Comparison of ENCODE assay signal across 24 cellular contexts in genomic region chr16:73145166-73145565, GRCh38.
DNase-seq lines count a peak whose midpoint lies in the region; ATAC-seq, FAIRE-seq and TF ChIP-seq lines count a peak whose summit lies in the region.
"Had no signal": no experiment of that assay in that cellular context is flagged by ENCODE, and none has a peak within 500 bp of the region (broad histone marks: within the 10 kb centered on the region; RNA-seq: fewer than 3 reads in every experiment).

No MANE protein-coding gene starts in this region.

- H2AFZ ChIP-seq in H1 (ENCODE audit: low read length), result no peak overlapping the region

- TF ChIP-seq CTCF in left ventricle myocardium inferior (IDR thresholded peaks at IDR 0.05; ENCODE audit: borderline replicate concordance) (no peak), H1 (IDR thresholded peaks at IDR 0.05; ENCODE audit: control extremely low read depth in 1 of 3, insufficient read depth in 1 of 3, low read depth in 1 of 3, low read length in 3 of 3) (no peak), liver (IDR thresholded peaks at IDR 0.05; ENCODE audit: low read depth, low read length, missing input control) (no peak), tibial artery (IDR thresholded peaks at IDR 0.05) (no peak), esophagus squamous epithelium (IDR thresholded peaks at IDR 0.05) (no peak)

- H3K18ac ChIP-seq in H1 (ENCODE audit: extremely low read depth, low read length), result no peak overlapping the region; the same call in 1 of the 2 replicates

- H3K79me2 ChIP-seq in H1 (ENCODE audit: control insufficient read depth in 1 of 2, insufficient read depth in 2 of 2, low read length in 2 of 2), result no peaks in the 10 kb centered on the region

- H3K23ac ChIP-seq in H1 (ENCODE audit: insufficient read length), result no peak overlapping the region

- H2BK120ac ChIP-seq in H1 (replicated peaks; ENCODE audit: low read depth, low read length), result no peak overlapping the region

- FAIRE-seq in H1 (lab: Jason Lieb, UNC), result no peak
- FAIRE-seq: D721Med, H54, RCC 7860 had no signal

- H4K91ac ChIP-seq in H1 (replicated peaks; ENCODE audit: insufficient read length, low read length), result no peak overlapping the region

- no peaks in the 10 kb centered on the region for H3K79me1 ChIP-seq in H1 (ENCODE audit: low read depth, low read length)

- no peak for TF ChIP-seq EP300 in H1 (IDR thresholded peaks at IDR 0.05; ENCODE audit: borderline replicate concordance in 1 of 2, low read depth in 2 of 2, low read length in 2 of 2)

- H3K9ac ChIP-seq in H1 (replicated peaks in 1 of 4; ENCODE audit: extremely low read depth in 1 of 4, low read depth in 3 of 4, low read length in 3 of 4), result no peak overlapping the region
- no peak overlapping the region for H3K9ac ChIP-seq in liver (ENCODE audit: low read depth in 1 of 2, low read length in 2 of 2)

- ATAC-seq in Right ventricle myocardium inferior (no peak), HG02884 (IDR thresholded peaks at IDR 0.05; ENCODE audit: unreplicated experiment) (no peak)

- H3K14ac ChIP-seq in H1 (ENCODE audit: insufficient read length), result no peak overlapping the region

- H3K27me3 ChIP-seq in left ventricle myocardium inferior (ENCODE audit: low read depth) (peaks cover 3% of the 10 kb centered on the region), H1 (replicated peaks in 1 of 4; ENCODE audit: control insufficient read depth in 3 of 4, extremely low read depth in 1 of 4, insufficient read depth in 3 of 4, low read length in 3 of 4) (no peaks in the 10 kb centered on the region), liver (ENCODE audit: control insufficient read depth in 4 of 4, insufficient read depth in 4 of 4, low read length in 3 of 4) (no peaks in the 10 kb centered on the region), tibial artery (no peaks in the 10 kb centered on the region), esophagus squamous epithelium (peaks cover 0 to 11% (median 0%) of the 10 kb centered on the region in 4 donors)

- H3K4me3 ChIP-seq in left ventricle myocardium inferior (no peak overlapping the region), H1 (ENCODE audit: extremely low read depth in 1 of 4, insufficient read depth in 2 of 4, low read depth in 3 of 4, low read length in 4 of 4) (no peak overlapping the region), liver (ENCODE audit: low read depth in 1 of 3, low read length in 3 of 3) (no peak overlapping the region), tibial artery (no peak overlapping the region), esophagus squamous epithelium (no peak overlapping the region)

- intact Hi-C loops in left ventricle myocardium inferior (cut with micrococcal nuclease), result no loop called here
- intact Hi-C loops in Right ventricle myocardium inferior (cut with DNase I), result loop anchor here (2.0 kb wide), 1 partner anchor 26 kb away; no protein-coding TSS in a partner anchor
- intact Hi-C loops in tibial artery (cut with DNase I; ENCODE audit: low total_unique reads), result no loop called here
- intact Hi-C loops in esophagus squamous epithelium (cut with DNase I), result no loop called here

- no peak overlapping the region for H4K8ac ChIP-seq in H1 (ENCODE audit: extremely low read depth, insufficient read depth, low read length)

- H3K27ac ChIP-seq in left ventricle myocardium inferior (replicated peaks) (peak overlapping the region; percentile 76), H1 (ENCODE audit: low read depth, low read length) (no peak overlapping the region), liver (ENCODE audit: low read depth in 1 of 2, low read length in 2 of 2) (no peak overlapping the region), tibial artery (peak overlapping the region; percentile 73 to 79), esophagus squamous epithelium (no peak overlapping the region)

- peaks cover 14% of the 10 kb centered on the region for H3K4me1 ChIP-seq in left ventricle myocardium inferior
- peaks cover 2 to 10% (median 7%) of the 10 kb centered on the region in 4 experiments; a peak in 5 of 7 replicates for H3K4me1 ChIP-seq in H1 (replicated peaks in 1 of 4; ENCODE audit: control insufficient read depth in 3 of 4, insufficient read depth in 4 of 4, low read length in 3 of 4)
- H3K4me1 ChIP-seq in liver (ENCODE audit: control insufficient read depth in 4 of 4, insufficient read depth in 4 of 4, low read length in 3 of 4), result peaks cover 3 to 32% (median 3%) of the 10 kb centered on the region in 4 donors
- peaks cover 0 to 15% (median 6%) of the 10 kb centered on the region in 4 donors for H3K4me1 ChIP-seq in tibial artery
- H3K4me1 ChIP-seq in esophagus squamous epithelium, result peaks cover 0 to 10% (median 0%) of the 10 kb centered on the region in 3 donors

- TF ChIP-seq RAD21 in H1 (IDR thresholded peaks at IDR 0.05 in 1 of 2, conservative IDR thresholded peaks at IDR 0.05 in 1 of 2; ENCODE audit: low read depth in 2 of 2, low read length in 2 of 2) (no peak), liver (IDR thresholded peaks at IDR 0.05) (no peak)

- H4K5ac ChIP-seq in H1 (ENCODE audit: insufficient read length, low read depth, low read length), result no peak overlapping the region

- H2BK5ac ChIP-seq in H1 (ENCODE audit: low read depth, low read length), result no peak overlapping the region

- H2AK5ac ChIP-seq in H1 (ENCODE audit: low read depth, low read length), result no peak overlapping the region

- no peak overlapping the region for H2BK12ac ChIP-seq in H1 (ENCODE audit: low read depth, low read length)

- no peaks in the 10 kb centered on the region for H3K9me3 ChIP-seq in left ventricle myocardium inferior (replicated peaks)
- no peaks in the 10 kb centered on the region for H3K9me3 ChIP-seq in H1 (ENCODE audit: insufficient read depth in 2 of 2, low read depth in 1 of 2, low read length in 1 of 2)
- no peaks in the 10 kb centered on the region for H3K9me3 ChIP-seq in liver (ENCODE audit: control insufficient read depth in 4 of 4, low read length in 3 of 4)
- no peaks in the 10 kb centered on the region for H3K9me3 ChIP-seq in tibial artery
- no peaks in the 10 kb centered on the region for H3K9me3 ChIP-seq in esophagus squamous epithelium

- H3K4ac ChIP-seq in H1 (replicated peaks; ENCODE audit: insufficient read length, low read depth, low read length), result no peak overlapping the region

- H3K56ac ChIP-seq in H1 (replicated peaks; ENCODE audit: insufficient read length, low read depth, low read length), result no peak overlapping the region

- DNase-seq in left ventricle myocardium inferior (no peak), Right ventricle myocardium inferior (ENCODE audit: missing footprints) (no peak), H1 (ENCODE audit: low read depth in 1 of 2, low spot score in 2 of 2) (peak in 1 of 2 experiments; percentile 49), tibial artery (no peak), esophagus squamous epithelium (lab: John Stamatoyannopoulos, UW) (no peak)
- DNase-seq in stimulated activated CD4-positive, alpha-beta T cell treated with anti-CD3 and anti-CD28 coated beads, Interleukin-4, amount 100 ng/mL, for 24 hours, result no peak
- DNase-seq: 8988T, AML-193, DMS53, GF-D8, Karpas-422, MV-4-11, NCI-H1105 treated with DMSO at 0.1 percent for 48 hours, NCI-H2081, NCI-H2171, NCI-H345, NCI-H524, OCI-M1, Right ventricle myocardium superior had no signal

- no peaks in the 10 kb centered on the region for H3K23me2 ChIP-seq in H1 (ENCODE audit: low read depth, low read length)

- CTCF ChIA-PET in H1 (lab: Charles Lee; ENCODE audit: partially characterized antibody), result interaction anchor here (0.6 to 1.4 kb wide), 3 partner anchors 27 to 461 kb away, joined by 3 to 4 read pairs (median 4); no protein-coding TSS in a partner anchor

- WGBS in H1 (ENCODE audit: extremely low coverage in 1 of 2, insufficient coverage in 1 of 2, insufficient read length in 1 of 2, insufficient replicate concordance in 2 of 2, low coverage in 1 of 2, low lambda C conversion rate in 2 of 2, missing lambda C conversion rate in 1 of 2), 2 experiments, result 65% methylated on average over 4 of the region's 4 CpGs; no CpG with 5 or more reads in 1 of the 2 experiments
- 53% methylated on average over 4 of the region's 4 CpGs for WGBS in liver
- WGBS in esophagus squamous epithelium, 2 donors, result 72 to 83% methylated on average over 2 of the region's 4 CpGs

- TF ChIP-seq POLR2A in H1 (IDR thresholded peaks at IDR 0.05; ENCODE audit: control extremely low read depth in 1 of 2, low read depth in 2 of 2, low read length in 2 of 2) (no peak), esophagus squamous epithelium (IDR thresholded peaks at IDR 0.05) (no peak)

- H3K36me3 ChIP-seq in left ventricle myocardium inferior (no peaks in the 10 kb centered on the region), H1 (ENCODE audit: control insufficient read depth in 2 of 4, insufficient read depth in 4 of 4, low read length in 3 of 4) (no peaks in the 10 kb centered on the region), liver (ENCODE audit: control insufficient read depth in 4 of 4, insufficient read depth in 3 of 4, low read depth in 1 of 4, low read length in 3 of 4) (no peaks in the 10 kb centered on the region), tibial artery (no peaks in the 10 kb centered on the region), esophagus squamous epithelium (no peaks in the 10 kb centered on the region)

- H4K20me1 ChIP-seq in H1 (replicated peaks in 1 of 2; ENCODE audit: control insufficient read depth in 1 of 2, insufficient read depth in 2 of 2, low read length in 2 of 2), result no peaks in the 10 kb centered on the region

- POLR2A ChIA-PET in H1 (lab: Charles Lee; ENCODE audit: partially characterized antibody), result no interaction called here

- H2BK15ac ChIP-seq in H1 (ENCODE audit: low read length), result 0 out of 2 replicates have a peak overlapping the region, but pooled peaks have one; percentile 66

- H3K4me2 ChIP-seq in H1 (ENCODE audit: insufficient read depth in 1 of 2, low read depth in 2 of 2, low read length in 2 of 2), result 0 out of 4 replicates have a peak overlapping the region, but pooled peaks of 1 of the 2 experiments have one; percentile 6

- H2BK20ac ChIP-seq in H1 (ENCODE audit: low read length), result no peak overlapping the region

TF ChIP-seq in H1, 55 proteins besides CTCF, POLR2A, EP300 and RAD21 (continues in another document):
- no peak for TF ChIP-seq BCL11A (IDR thresholded peaks at IDR 0.05; ENCODE audit: low read depth in 2 of 2, low read length in 2 of 2)
- no peak for TF ChIP-seq SAP30 (IDR thresholded peaks at IDR 0.05; ENCODE audit: insufficient read depth, insufficient replicate concordance, low read length)
- no peak for TF ChIP-seq EGR1 (IDR thresholded peaks at IDR 0.05; ENCODE audit: borderline replicate concordance, low read depth, low read length)
- no peak for TF ChIP-seq FOSL1 (IDR thresholded peaks at IDR 0.05; ENCODE audit: insufficient read depth, low read depth, low read length)

TF ChIP-seq in liver, 16 proteins besides CTCF, POLR2A, EP300 and RAD21 (continues in another document):
- no peak for TF ChIP-seq GABPA (IDR thresholded peaks at IDR 0.05 in 1 of 2, conservative IDR thresholded peaks at IDR 0.05 in 1 of 2)
- TF ChIP-seq HNF4A (conservative IDR thresholded peaks at IDR 0.05), result peak; percentile 38 to 63
- TF ChIP-seq RXRA (IDR thresholded peaks at IDR 0.05), result peak; percentile 12 to 27
- TF ChIP-seq TAF1 (conservative IDR thresholded peaks at IDR 0.05), result no peak

Comparison
In these comparisons a context has a peak if more than half of its experiments do, and no peak if none do; other contexts are left out.
1. H3K27ac ChIP-seq: peak in left ventricle myocardium inferior (single experiment) and tibial artery (2 of 2); none in H1 (single experiment), liver (0 of 2) and esophagus squamous epithelium (0 of 4).